In genomic region chr9:113012492-113012891, GRCh38 we compare ENCODE assay signal across 8 cellular contexts. TPM values are rescaled to one million over a fixed set of nuclear protein-coding genes. Genes with fewer than 3 reads are reported as not detected.
DNase-seq lines count a peak whose midpoint lies in the region; ATAC-seq and TF ChIP-seq lines count a peak whose summit lies in the region.

No MANE protein-coding gene starts in this region.

- ATAC-seq in T-cell (replicated peaks in 1 of 4): no peak
- ATAC-seq in psoas muscle: no peak
- no peak for ATAC-seq in GM18907 (IDR thresholded peaks at IDR 0.05; ENCODE audit: unreplicated experiment)

- H3F3A ChIP-seq in GM23248 (ENCODE audit: insufficient read depth): no peaks in the 10 kb centered on the region

- in situ Hi-C loops in GM23248 (cut with MboI) (no loop called here), HAP-1 (cut with MboI; ENCODE audit: low sequenced_read_pairs) (no loop called here)

- peak overlapping the region in 2 of 3 donors; percentile 73 to 74 for H3K4me3 Mint-ChIP-seq in T-cell

- no peaks in the 10 kb centered on the region for H3K79me2 ChIP-seq in GM23248 (ENCODE audit: insufficient read depth)

- H3K27ac ChIP-seq in GM23248: no peak overlapping the region
- no peak overlapping the region for H3K27ac ChIP-seq in psoas muscle

- intact Hi-C loops in psoas muscle (cut with DNase I): no loop called here

- H3K4me1 ChIP-seq in GM23248 (ENCODE audit: insufficient read depth) (no peaks in the 10 kb centered on the region), psoas muscle (no peaks in the 10 kb centered on the region), HAP-1 (no peaks in the 10 kb centered on the region)

- peak; percentile 14 for DNase-seq in GM23248
- no peak for DNase-seq in T-cell
- DNase-seq in foreskin fibroblast: peak in 1 of 2 donors; percentile 7
- DNase-seq in psoas muscle: no peak
- no peak for DNase-seq in activated CD8-positive, alpha-beta memory T cell treated with anti-CD3 and anti-CD28 coated beads, Interleukin-2, amount 50 U/mL, for 48 hours
- DNase-seq in GM10248 (ENCODE audit: extremely low spot score): no peak
- DNase-seq in HAP-1 (ENCODE audit: low spot score in 2 of 2): no peak

- peak overlapping the region; percentile 86 for H3K4me3 ChIP-seq in GM23248
- H3K4me3 ChIP-seq in foreskin fibroblast (ENCODE audit: low read depth in 1 of 2, low read length in 2 of 2): peak overlapping the region; percentile 40 to 57
- peak overlapping the region; percentile 55 for H3K4me3 ChIP-seq in psoas muscle
- no peak overlapping the region for H3K4me3 ChIP-seq in HAP-1

- H3K4me2 ChIP-seq in GM23248 (ENCODE audit: unreplicated experiment): peak overlapping the region; percentile 85

- H4K20me1 ChIP-seq in GM23248 (ENCODE audit: insufficient read depth): no peaks in the 10 kb centered on the region

- TF ChIP-seq CTCF in foreskin fibroblast (IDR thresholded peaks at IDR 0.05; ENCODE audit: low read depth, low read length) (no peak), psoas muscle (IDR thresholded peaks at IDR 0.05) (no peak), GM10248 (IDR thresholded peaks at IDR 0.05; ENCODE audit: control extremely low read depth, extremely low read depth, low read depth, missing control alignments) (no peak)

- H3K27ac Mint-ChIP-seq in T-cell: no peak overlapping the region

- peak overlapping the region; percentile 99 for H2AFZ ChIP-seq in GM23248

- 3 to 5% methylated on average over 8 to 9 of the region's 9 CpGs for WGBS in GM23248 (ENCODE audit: low coverage in 1 of 2, low lambda C conversion rate in 2 of 2, missing lambda C conversion rate in 2 of 2), 2 experiments
- 24 to 26% (median 25%) methylated on average over 9 of the region's 9 CpGs for WGBS in psoas muscle, 3 donors

- H3K27me3 ChIP-seq in GM23248 (replicated peaks; ENCODE audit: insufficient read depth) (no peaks in the 10 kb centered on the region), psoas muscle (ENCODE audit: insufficient read depth in 3 of 3, low read length in 2 of 3) (peaks cover 0 to 3% (median 2%) of the 10 kb centered on the region in 3 donors), HAP-1 (ENCODE audit: low read depth) (no peaks in the 10 kb centered on the region)

- H3K9me2 ChIP-seq in GM23248 (ENCODE audit: insufficient read depth): no peaks in the 10 kb centered on the region

- H3K9me3 Mint-ChIP-seq in T-cell: peaks cover 13 to 45% (median 17%) of the 10 kb centered on the region in 3 donors

- peaks cover 0 to 6% (median 5%) of the 10 kb centered on the region in 3 donors for H3K4me1 Mint-ChIP-seq in T-cell

- H3K36me3 ChIP-seq in GM23248 (ENCODE audit: low read depth): no peaks in the 10 kb centered on the region
- no peaks in the 10 kb centered on the region for H3K36me3 ChIP-seq in psoas muscle (ENCODE audit: insufficient read depth in 1 of 2, low read depth in 1 of 2)
- no peaks in the 10 kb centered on the region for H3K36me3 ChIP-seq in HAP-1 (replicated peaks)

- CTCF ChIA-PET in T-cell (lab: Charles Lee): no interaction called here
- CTCF ChIA-PET in GM10248 (lab: Yijun Ruan, JAX): interaction anchor here (1.0 kb wide), 1 partner anchor 11 kb away, joined by 3 read pairs; no protein-coding TSS in a partner anchor

- peak overlapping the region; percentile 69 for H3K9ac ChIP-seq in GM23248

- POLR2A ChIA-PET in T-cell (lab: Charles Lee) (no interaction called here), GM10248 (lab: Yijun Ruan, JAX) (no interaction called here)

- peaks cover 11% of the 10 kb centered on the region for H3K36me3 Mint-ChIP-seq in T-cell

- H3K27me3 Mint-ChIP-seq in T-cell: peaks cover 22 to 28% of the 10 kb centered on the region in 2 donors

- H3K9me3 ChIP-seq in GM23248 (ENCODE audit: low read depth) (no peaks in the 10 kb centered on the region), psoas muscle (peaks cover 3% of the 10 kb centered on the region), HAP-1 (no peaks in the 10 kb centered on the region)

RNA-seq across cellular contexts. Expression of gene ZNF883, which starts 0.5 kb away (rescaled TPM):
- 6.2 and 6.6 TPM in 2 replicates for total RNA-seq in GM23248 (2014; rRNA removed; shearing (Covaris generic))
- polyA plus RNA-seq in GM23248 (2016; fragmentation: Nextera tagmentation; extraction: Ambion mirVana) (6.5 and 7.6 TPM in 2 replicates), psoas muscle (1 to 10 TPM in 1 of 3 donors, under 1 TPM in 2; 0.36 to 1.4 (median 0.62) TPM)
- total RNA-seq in T-cell (1 to 10 TPM in 2 of 5 donors, under 1 TPM in 2, not detected in 1; 0.73 to 1.4 (median 0.96) TPM), psoas muscle (under 1 TPM in 3 of 4 donors, not detected in 1; 0.34 to 0.66 (median 0.49) TPM)

RNA-seq across cellular contexts. Expression of gene ZFP37, which starts 44.0 kb away (rescaled TPM):
- total RNA-seq in GM23248 (2014; rRNA removed; shearing (Covaris generic)): 1.7 and 2.9 TPM in 2 replicates
- polyA plus RNA-seq in GM23248 (2016; fragmentation: Nextera tagmentation; extraction: Ambion mirVana) (2.0 and 2.2 TPM in 2 replicates), psoas muscle (1 to 10 TPM in 2 of 3 donors, under 1 TPM in 1; 0.77 to 1.2 (median 1.0) TPM)
- total RNA-seq in T-cell (1 to 10 TPM; 1.1 to 3.0 (median 2.1) TPM), psoas muscle (1 to 10 TPM in 3 of 4 donors, under 1 TPM in 1; 0.54 to 1.6 (median 1.5) TPM)
